Comparison of ENCODE assay signal across 13 cellular contexts in genomic region chr7:152176797-152177196, GRCh38.
DNase-seq lines count a peak whose midpoint lies in the region; ATAC-seq, FAIRE-seq and TF ChIP-seq lines count a peak whose summit lies in the region.
"Had no signal": no experiment of that assay in that cellular context is flagged by ENCODE, and none has a peak within 500 bp of the region (broad histone marks: within the 10 kb centered on the region; RNA-seq: fewer than 3 reads in every experiment).

No MANE protein-coding gene starts in this region.

- H3K9ac ChIP-seq in GM12878 (ENCODE audit: control insufficient read depth, insufficient read depth, low read length): no peak overlapping the region

- H3K79me2 ChIP-seq in GM12878 (ENCODE audit: control insufficient read depth, insufficient read depth, low read length): no peaks in the 10 kb centered on the region
- H3K79me2 ChIP-seq: hepatocyte had no signal

- intact Hi-C loops in GM12878 (cut with micrococcal nuclease; ENCODE audit: unreplicated experiment) (no loop called here), heart left ventricle (cut with DNase I) (no loop called here)

- H3K4me1 ChIP-seq in GM12878 (ENCODE audit: control insufficient read depth, insufficient read depth, low read length) (peaks cover 14% of the 10 kb centered on the region), heart left ventricle (no peaks in the 10 kb centered on the region), gastroesophageal sphincter (no peaks in the 10 kb centered on the region)

- H3K27ac ChIP-seq in GM12878 (ENCODE audit: control insufficient read depth, insufficient read depth) (peak overlapping the region; percentile 25), WERI-Rb-1 (no peak overlapping the region), heart left ventricle (no peak overlapping the region), gastroesophageal sphincter (no peak overlapping the region)
- H3K27ac ChIP-seq: hepatocyte had no signal

- H3K4me3 ChIP-seq in GM12878: no peak overlapping the region
- H3K4me3 ChIP-seq in WERI-Rb-1 (ENCODE audit: low read depth, low read length): no peak overlapping the region
- no peak overlapping the region for H3K4me3 ChIP-seq in heart left ventricle
- H3K4me3 ChIP-seq in gastroesophageal sphincter: no peak overlapping the region
- H3K4me3 ChIP-seq: hepatocyte had no signal

- H4K20me1 ChIP-seq in GM12878 (ENCODE audit: control insufficient read depth, insufficient read depth): no peaks in the 10 kb centered on the region

- POLR2A ChIA-PET in GM12878 (lab: Charles Lee): no interaction called here

- peak; percentile 85 for ATAC-seq in GM18858 (IDR thresholded peaks at IDR 0.05; ENCODE audit: unreplicated experiment)
- peak; percentile 74 for ATAC-seq in GM21515 (IDR thresholded peaks at IDR 0.05; ENCODE audit: unreplicated experiment)
- ATAC-seq in HG03159 (IDR thresholded peaks at IDR 0.05; ENCODE audit: unreplicated experiment): peak; percentile 59
- ATAC-seq in GM12878: peak; percentile 83
- ATAC-seq in heart left ventricle: no peak
- ATAC-seq in gastroesophageal sphincter: no peak

- TF ChIP-seq EP300 in GM12878 (IDR thresholded peaks at IDR 0.05; ENCODE audit: borderline replicate concordance in 1 of 2, control insufficient read depth in 1 of 2, low read depth in 2 of 2, low read length in 2 of 2) (peak in 1 of 2 experiments; percentile 13; a peak in 1 of 4 replicates), gastroesophageal sphincter (IDR thresholded peaks at IDR 0.05) (no peak)

- TF ChIP-seq RAD21 in GM12878 (IDR thresholded peaks at IDR 0.05; ENCODE audit: insufficient read depth, low read depth, low read length): no peak

- H3K4me2 ChIP-seq in GM12878 (ENCODE audit: control insufficient read depth, insufficient read depth): peak overlapping the region; percentile 35
- H3K4me2 ChIP-seq: hepatocyte had no signal

- H3K36me3 ChIP-seq in GM12878 (ENCODE audit: control insufficient read depth in 2 of 2, insufficient read depth in 2 of 2, low read length in 1 of 2) (peaks cover 14 to 39% of the 10 kb centered on the region in 2 experiments), WERI-Rb-1 (peaks cover 78% of the 10 kb centered on the region), heart left ventricle (peaks cover 0 to 100% (median 97%) of the 10 kb centered on the region in 9 donors), gastroesophageal sphincter (peaks cover 14 to 92% of the 10 kb centered on the region in 2 donors)

- no peak for TF ChIP-seq CTCF in GM12878 (IDR thresholded peaks at IDR 0.05 in 2 of 3, conservative IDR thresholded peaks at IDR 0.05 in 1 of 3; ENCODE audit: control insufficient read depth in 2 of 3, extremely low read depth in 1 of 3, insufficient read depth in 1 of 3, low read depth in 3 of 3, low read length in 3 of 3)
- no peak for TF ChIP-seq CTCF in WERI-Rb-1 (IDR thresholded peaks at IDR 0.05; ENCODE audit: low read depth, low read length)
- TF ChIP-seq CTCF in heart left ventricle (IDR thresholded peaks at IDR 0.05): no peak
- TF ChIP-seq CTCF in gastroesophageal sphincter (IDR thresholded peaks at IDR 0.05): no peak

- CTCF ChIA-PET in GM12878 (lab: Yijun Ruan, JAX): no interaction called here

- in situ Hi-C loops in GM12878 (cut with MboI): no loop called here

- DNase-seq in GM12878 (ENCODE audit: low read depth, low spot score): peak; percentile 55
- DNase-seq in WERI-Rb-1: no peak
- DNase-seq in heart left ventricle: no peak
- DNase-seq in central memory CD4-positive, alpha-beta T cell: no peak
- DNase-seq: activated CD4-positive, alpha-beta T cell treated with anti-CD3 and anti-CD28 coated beads, Interleukin-2, amount 50 U/mL, for 48 hours; aorta; COR-L47; NCI-H774 had no signal

- peak; percentile 80 for FAIRE-seq in GM12878 (lab: Jason Lieb, UNC)

- TF ChIP-seq POLR2A in GM12878 (IDR thresholded peaks at IDR 0.05; ENCODE audit: low read depth, low read length): no peak
- TF ChIP-seq POLR2A in heart left ventricle (IDR thresholded peaks at IDR 0.05): no peak
- no peak for TF ChIP-seq POLR2A in gastroesophageal sphincter (IDR thresholded peaks at IDR 0.05)

- RAD21 ChIA-PET in GM12878 (lab: Charles Lee; ENCODE audit: unreplicated experiment): no interaction called here

- BruUV-seq in GM12878 (replicated peaks; lab: Mats Ljungman, UMichigan): no TSS peak

- SMC1A ChIA-PET in GM12878 (lab: Charles Lee; ENCODE audit: uncharacterized antibody, unreplicated experiment): no interaction called here

- WGBS in GM12878 (ENCODE audit: insufficient coverage, insufficient replicate concordance, low lambda C conversion rate, missing lambda C conversion rate): 47% methylated on average over 2 of the region's 2 CpGs
- 91 to 96% (median 93%) methylated on average over 2 of the region's 2 CpGs for WGBS in heart left ventricle, 4 donors
- WGBS in gastroesophageal sphincter (ENCODE audit: low coverage in 1 of 2), 2 donors: 86 to 91% methylated on average over 2 of the region's 2 CpGs

- H3K9me3 ChIP-seq in GM12878 (replicated peaks; ENCODE audit: control insufficient read depth, insufficient read depth, low read length) (no peaks in the 10 kb centered on the region), WERI-Rb-1 (ENCODE audit: severe bottlenecking) (no peaks in the 10 kb centered on the region), heart left ventricle (no peaks in the 10 kb centered on the region), gastroesophageal sphincter (no peaks in the 10 kb centered on the region)

- H3K27me3 ChIP-seq in GM12878 (replicated peaks in 1 of 2; ENCODE audit: control insufficient read depth in 2 of 2, insufficient read depth in 2 of 2, low read length in 1 of 2): no peaks in the 10 kb centered on the region
- no peaks in the 10 kb centered on the region for H3K27me3 ChIP-seq in WERI-Rb-1 (ENCODE audit: insufficient read depth, low read depth, severe bottlenecking)
- H3K27me3 ChIP-seq in heart left ventricle: no peaks in the 10 kb centered on the region
- no peaks in the 10 kb centered on the region for H3K27me3 ChIP-seq in gastroesophageal sphincter
- H3K27me3 ChIP-seq: hepatocyte had no signal

- H2AFZ ChIP-seq in GM12878 (ENCODE audit: control insufficient read depth, low read depth, low read length): no peak overlapping the region
- H2AFZ ChIP-seq: hepatocyte had no signal

TF ChIP-seq in GM12878, 131 proteins besides CTCF, POLR2A, EP300 and RAD21 (continues in another document):
- TF ChIP-seq GATAD2B (conservative IDR thresholded peaks at IDR 0.05; ENCODE audit: low read depth) (no peak), TCF12 (IDR thresholded peaks at IDR 0.05; ENCODE audit: low read depth, low read length) (no peak), ZNF207 (IDR thresholded peaks at IDR 0.05; ENCODE audit: borderline replicate concordance) (no peak), ATF7 (IDR thresholded peaks at IDR 0.05; ENCODE audit: low read depth) (peak; percentile 14; the same call in 1 of the 2 replicates), IKZF2 (IDR thresholded peaks at IDR 0.05) (peak in 1 of 2 experiments; percentile 28; a peak in 2 of 4 replicates), CHD1 (IDR thresholded peaks at IDR 0.05; ENCODE audit: low read depth, low read length) (no peak), ZBTB33 (IDR thresholded peaks at IDR 0.05) (no peak), IRF4 (IDR thresholded peaks at IDR 0.05; ENCODE audit: low read depth, low read length) (no peak), MYC (IDR thresholded peaks at IDR 0.05; ENCODE audit: insufficient read depth, insufficient read length, insufficient replicate concordance, low read length, severe bottlenecking) (no peak)

Comparison
In these comparisons a context has a peak if more than half of its experiments do, and no peak if none do; other contexts are left out.
1. ATAC-seq: peak in GM18858 (single experiment), GM21515 (single experiment), HG03159 (single experiment) and GM12878 (single experiment); none in heart left ventricle (0 of 4) and gastroesophageal sphincter (single experiment).